Comparison of ENCODE assay signal across 3 cellular contexts in the genomic region with DNA sequence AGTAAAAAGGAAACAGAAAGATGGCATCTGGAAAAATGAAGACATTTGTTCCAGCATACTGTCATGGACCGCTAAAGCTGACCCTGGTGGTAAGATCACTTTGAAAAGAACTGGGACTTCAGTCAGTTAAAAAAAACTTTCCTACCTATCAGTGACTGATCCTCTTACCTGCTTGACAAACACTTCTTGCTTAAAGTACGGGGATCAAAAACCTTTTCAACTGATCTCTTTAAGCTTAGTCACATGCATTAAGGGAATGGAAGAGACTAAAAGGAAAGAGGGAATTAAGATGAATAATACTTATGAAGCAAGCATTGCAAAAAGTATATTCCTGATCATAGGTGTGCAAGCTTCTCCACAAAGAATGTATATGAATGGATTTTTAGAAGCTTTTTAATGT.
"Had no signal": no experiment of that assay in that cellular context is flagged by ENCODE, and none has a peak within 500 bp of the region (broad histone marks: within the 10 kb centered on the region; RNA-seq: fewer than 3 reads in every experiment).

No MANE protein-coding gene starts in this region.

- ATAC-seq: GM12878 had no signal

- H3K4me3 ChIP-seq: GM12878 had no signal

- DNase-seq: GDM1, GF-D8 had no signal
